15 cellular contexts compared by ENCODE assay signal in genomic region chr2:20604401-20604911, GRCh38. TPM values are rescaled to one million over a fixed set of nuclear protein-coding genes. Genes with fewer than 3 reads are reported as not detected.
A peak's percentile ranks its signal among the peaks of the same experiment; 100 is the strongest.
DNase-seq lines count a peak whose midpoint lies in the region; ATAC-seq and TF ChIP-seq lines count a peak whose summit lies in the region.
"Had no signal": no experiment of that assay in that cellular context is flagged by ENCODE, and none has a peak within 500 bp of the region (broad histone marks: within the 10 kb centered on the region; RNA-seq: fewer than 3 reads in every experiment).

No MANE protein-coding gene starts in this region.

- no peak overlapping the region for H3K27ac Mint-ChIP-seq in CD14-positive monocyte

- TF ChIP-seq CTCF in CD14-positive monocyte (IDR thresholded peaks at IDR 0.05): no peak
- no peak for TF ChIP-seq CTCF in ascending aorta (IDR thresholded peaks at IDR 0.05)
- TF ChIP-seq CTCF in left ventricle myocardium inferior (IDR thresholded peaks at IDR 0.05; ENCODE audit: borderline replicate concordance): no peak

- no peaks in the 10 kb centered on the region for H3K27me3 ChIP-seq in ascending aorta
- H3K27me3 ChIP-seq in left ventricle myocardium inferior (ENCODE audit: low read depth): no peaks in the 10 kb centered on the region
- H3K27me3 ChIP-seq: hepatocyte had no signal

- DNase-seq in CD14-positive monocyte (ENCODE audit: low spot score): peak; percentile 29
- peak; percentile 6 to 53 for DNase-seq in ascending aorta (ENCODE audit: low spot score in 2 of 2)
- DNase-seq in left ventricle myocardium inferior: no peak
- DNase-seq in sciatic nerve (ENCODE audit: low spot score): peak; percentile 56
- DNase-seq in activated CD4-positive, CD25-positive, alpha-beta regulatory T cell treated with anti-CD3 and anti-CD28 coated beads, Interleukin-2, amount 50 U/mL, for 72 hours: no peak
- DNase-seq: activated CD4-positive, alpha-beta T cell treated with anti-CD3 and anti-CD28 coated beads, Interleukin-2, amount 50 U/mL, for 4 hours; NCI-H1417; NCI-H510A; T-helper 2 cell had no signal

- H3K4me1 Mint-ChIP-seq in CD14-positive monocyte: no peaks in the 10 kb centered on the region

- H3K9me3 Mint-ChIP-seq in CD14-positive monocyte: peaks cover 0 to 10% (median 4%) of the 10 kb centered on the region in 7 donors

- H3K9me3 ChIP-seq in ascending aorta (no peaks in the 10 kb centered on the region), left ventricle myocardium inferior (replicated peaks) (peaks cover 3% of the 10 kb centered on the region)

- peaks cover 3 to 15% of the 10 kb centered on the region in 2 donors for H3K4me1 ChIP-seq in ascending aorta
- H3K4me1 ChIP-seq in left ventricle myocardium inferior: peaks cover 60% of the 10 kb centered on the region

- ATAC-seq in sciatic nerve (peak; percentile 44), GM18858 (IDR thresholded peaks at IDR 0.05; ENCODE audit: unreplicated experiment) (no peak), HG03439 (IDR thresholded peaks at IDR 0.05; ENCODE audit: unreplicated experiment) (no peak), GM19023 (IDR thresholded peaks at IDR 0.05; ENCODE audit: unreplicated experiment) (no peak)
- ATAC-seq: GM12878 had no signal

- no peak overlapping the region for H3K27ac ChIP-seq in ascending aorta
- H3K27ac ChIP-seq in left ventricle myocardium inferior (replicated peaks): peak overlapping the region; percentile 83

- H3K27me3 Mint-ChIP-seq in CD14-positive monocyte (ENCODE audit: low read depth in 3 of 3): peaks cover 0 to 2% (median 0%) of the 10 kb centered on the region in 3 donors

- H3K4me3 ChIP-seq in ascending aorta (no peak overlapping the region), left ventricle myocardium inferior (no peak overlapping the region)
- H3K4me3 ChIP-seq: GM12878, hepatocyte, K562 had no signal

- H3K4me3 Mint-ChIP-seq in CD14-positive monocyte: no peak overlapping the region

- H3K36me3 ChIP-seq in ascending aorta: no peaks in the 10 kb centered on the region
- no peaks in the 10 kb centered on the region for H3K36me3 ChIP-seq in left ventricle myocardium inferior

- intact Hi-C loops in CD14-positive monocyte (cut with micrococcal nuclease) (no loop called here), ascending aorta (cut with DNase I) (no loop called here), left ventricle myocardium inferior (cut with micrococcal nuclease) (no loop called here), sciatic nerve (cut with DNase I) (no loop called here)

- peaks cover 5 to 8% of the 10 kb centered on the region in 2 donors for H3K36me3 Mint-ChIP-seq in CD14-positive monocyte

RNA-seq across cellular contexts. Expression of gene HS1BP3, which starts 46.4 kb away (rescaled TPM):
- polyA plus RNA-seq in CD14-positive monocyte: 10 to 100 TPM; 45.4 to 48.9 TPM
- 40.0 TPM for total RNA-seq in ascending aorta
- 16.6 TPM for total RNA-seq in left ventricle myocardium inferior
- 23.2 TPM for total RNA-seq in sciatic nerve

Comparison
In these comparisons a context has a peak if more than half of its experiments do, and no peak if none do; other contexts are left out.
1. DNase-seq: peak in CD14-positive monocyte (single experiment), ascending aorta (2 of 2) and sciatic nerve (single experiment); none in left ventricle myocardium inferior (single experiment) and activated CD4-positive, CD25-positive, alpha-beta regulatory T cell treated with anti-CD3 and anti-CD28 coated beads, Interleukin-2, amount 50 U/mL, for 72 hours (single experiment).